Comparison of ENCODE assay signal across 15 cellular contexts in genomic region chr16:57621521-57622268, GRCh38. TPM values are rescaled to one million over a fixed set of nuclear protein-coding genes. Genes with fewer than 3 reads are reported as not detected.
DNase-seq lines count a peak whose midpoint lies in the region; ATAC-seq and TF ChIP-seq lines count a peak whose summit lies in the region.
"Had no signal": no experiment of that assay in that cellular context is flagged by ENCODE, and none has a peak within 500 bp of the region (broad histone marks: within the 10 kb centered on the region; RNA-seq: fewer than 3 reads in every experiment).

No MANE protein-coding gene starts in this region.

- WGBS in prostate gland, result 37% methylated on average over 10 of the region's 10 CpGs

- H3K36me3 ChIP-seq in prostate gland, result no peaks in the 10 kb centered on the region
- H3K36me3 ChIP-seq: cardiac muscle cell had no signal

- intact Hi-C loops in prostate gland (cut with DNase I), result no loop called here

- H3K4me3 ChIP-seq in fibroblast of villous mesenchyme (ENCODE audit: low read depth, low read length), result no peak overlapping the region
- peak overlapping the region in 1 of 2 donors; percentile 41 for H3K4me3 ChIP-seq in prostate gland
- H3K4me3 ChIP-seq: cardiac muscle cell had no signal

- no peak for TF ChIP-seq CTCF in fibroblast of villous mesenchyme (IDR thresholded peaks at IDR 0.05; ENCODE audit: insufficient read depth, low read depth, low read length)
- no peak for TF ChIP-seq CTCF in prostate gland (IDR thresholded peaks at IDR 0.05)

- no peak for ATAC-seq in GM21576 (IDR thresholded peaks at IDR 0.05; ENCODE audit: unreplicated experiment)
- no peak for ATAC-seq in HG03439 (IDR thresholded peaks at IDR 0.05; ENCODE audit: unreplicated experiment)
- no peak for ATAC-seq in GM18511 (IDR thresholded peaks at IDR 0.05; ENCODE audit: unreplicated experiment)
- ATAC-seq: naive thymus-derived CD8-positive, alpha-beta T cell; SK-N-SH treated with all-trans-retinoic acid at 6 μM for 48 hours had no signal

- H3K27me3 ChIP-seq in prostate gland (replicated peaks; ENCODE audit: insufficient read depth), result no peaks in the 10 kb centered on the region
- H3K27me3 ChIP-seq: cardiac muscle cell had no signal

- H3K4me1 ChIP-seq in prostate gland (replicated peaks), result peaks cover 15% of the 10 kb centered on the region

- peak; percentile 52 for DNase-seq in COLO668 (lab: John Stamatoyannopoulos, UW; ENCODE audit: unreplicated experiment)
- peak; percentile 18 for DNase-seq in NCI-H2107 (lab: John Stamatoyannopoulos, UW)
- DNase-seq in fibroblast of villous mesenchyme (ENCODE audit: low read depth), result peak; percentile 14
- DNase-seq in prostate gland (ENCODE audit: low spot score), result peak; percentile 55
- no peak for DNase-seq in activated CD4-positive, alpha-beta T cell treated with anti-CD3 and anti-CD28 coated beads for 48 hours
- DNase-seq: CD4-positive, alpha-beta T cell; NCI-H1092 treated with DMSO at 0.1 percent for 48 hours; NCI-H82 had no signal

- peak; percentile 21 for TF ChIP-seq POLR2A in prostate gland (IDR thresholded peaks at IDR 0.05)

- peak overlapping the region; percentile 83 to 87 for H3K27ac ChIP-seq in prostate gland
- H3K27ac ChIP-seq: cardiac muscle cell had no signal

- no peaks in the 10 kb centered on the region for H3K9me3 ChIP-seq in prostate gland

RNA-seq across cellular contexts. Expression of gene ADGRG1, which starts 6.7 kb away (rescaled TPM):
- 0.97 and 1.3 TPM in 2 replicates for total RNA-seq in fibroblast of villous mesenchyme
- total RNA-seq in prostate gland, result 100 to 1,000 TPM in 1 of 2 donors, 10 to 100 TPM in 1; 78.5 to 347 TPM
- total RNA-seq: cardiac muscle cell had no signal

RNA-seq across cellular contexts. Expression of gene ADGRG3, which starts 46.4 kb away (rescaled TPM):
- not detected in 2 replicates for total RNA-seq in fibroblast of villous mesenchyme
- not detected for total RNA-seq in prostate gland
- total RNA-seq: cardiac muscle cell; HT1080; naive thymus-derived CD8-positive, alpha-beta T cell had no signal

Comparison
In these comparisons a context has a peak if more than half of its experiments do, and no peak if none do; other contexts are left out.
1. RNA of gene ADGRG1, which starts 6.7 kb away (total RNA-seq): 78.5 to 347 TPM in prostate gland; 0.97 to 1.3 TPM in fibroblast of villous mesenchyme; every median in the first group is over 10 times any median in the second.